ENCODE assay signal across 11 cellular contexts in genomic region chr3:179066058-179066457, GRCh38. TPM values are rescaled to one million over a fixed set of nuclear protein-coding genes. Genes with fewer than 3 reads are reported as not detected.
A peak's percentile ranks its signal among the peaks of the same experiment; 100 is the strongest.
DNase-seq lines count a peak whose midpoint lies in the region; ATAC-seq and TF ChIP-seq lines count a peak whose summit lies in the region.
"Had no signal": no experiment of that assay in that cellular context is flagged by ENCODE, and none has a peak within 500 bp of the region (broad histone marks: within the 10 kb centered on the region; RNA-seq: fewer than 3 reads in every experiment).

No MANE protein-coding gene starts in this region.

- CTCF ChIA-PET in CD4-positive, alpha-beta T cell (lab: Charles Lee): no interaction called here

- no peaks in the 10 kb centered on the region for H3K27me3 ChIP-seq in CD4-positive, alpha-beta T cell (ENCODE audit: control insufficient read depth, insufficient read depth, low read length)
- H3K27me3 ChIP-seq: dorsolateral prefrontal cortex had no signal

- no peaks in the 10 kb centered on the region for H3K27me3 Mint-ChIP-seq in nephron (ENCODE audit: low read depth)
- H3K27me3 Mint-ChIP-seq in CD4-positive, alpha-beta T cell: no peaks in the 10 kb centered on the region

- intact Hi-C loops in Right ventricle myocardium superior (cut with DNase I): no loop called here
- intact Hi-C loops in CD4-positive, alpha-beta T cell (cut with DNase I, micrococcal nuclease): no loop called here

- no peaks in the 10 kb centered on the region for H3K9me3 Mint-ChIP-seq in nephron
- no peaks in the 10 kb centered on the region for H3K9me3 Mint-ChIP-seq in CD4-positive, alpha-beta T cell
- H3K9me3 Mint-ChIP-seq: activated T-cell treated with anti-CD3 and anti-CD28 coated beads, Interleukin-2, amount 50 U/mL, for 72 hours had no signal

- no peak overlapping the region for H3K27ac ChIP-seq in CD4-positive, alpha-beta T cell (ENCODE audit: low read depth, low read length)
- H3K27ac ChIP-seq: dorsolateral prefrontal cortex had no signal

- peak; percentile 64 for ATAC-seq in GM18909 (IDR thresholded peaks at IDR 0.05; ENCODE audit: poor library complexity, unreplicated experiment)
- ATAC-seq in GM21619 (IDR thresholded peaks at IDR 0.05; ENCODE audit: unreplicated experiment): peak; percentile 49
- peak; percentile 51 for ATAC-seq in HG03066 (IDR thresholded peaks at IDR 0.05; ENCODE audit: low read depth, unreplicated experiment)
- no peak for ATAC-seq in Right ventricle myocardium superior (ENCODE audit: poor library complexity)
- no peak for ATAC-seq in CD4-positive, alpha-beta T cell (ENCODE audit: poor library complexity)
- ATAC-seq: activated T-cell treated with anti-CD3 and anti-CD28 coated beads, Interleukin-2, amount 50 U/mL, for 72 hours had no signal

- TF ChIP-seq CTCF in nephron (IDR thresholded peaks at IDR 0.05; ENCODE audit: unreplicated experiment in 3 of 3): no peak
- no peak for TF ChIP-seq CTCF in CD4-positive, alpha-beta T cell (IDR thresholded peaks at IDR 0.05)

- no peak for DNase-seq in MV-4-11 (lab: John Stamatoyannopoulos, UW)
- no peak for DNase-seq in Right ventricle myocardium superior
- DNase-seq in CD4-positive, alpha-beta T cell: no peak
- DNase-seq: activated T-cell treated with anti-CD3 and anti-CD28 coated beads, Interleukin-2, amount 50 U/mL, for 72 hours; dorsolateral prefrontal cortex; mesendoderm; NCI-H2171 had no signal

- peak overlapping the region; percentile 85 to 92 (median 86) for H3K27ac Mint-ChIP-seq in nephron
- no peak overlapping the region for H3K27ac Mint-ChIP-seq in CD4-positive, alpha-beta T cell
- H3K27ac Mint-ChIP-seq: activated T-cell treated with anti-CD3 and anti-CD28 coated beads, Interleukin-2, amount 50 U/mL, for 72 hours had no signal

- H3K4me1 Mint-ChIP-seq in nephron: peaks cover 24% of the 10 kb centered on the region
- H3K4me1 Mint-ChIP-seq in CD4-positive, alpha-beta T cell (ENCODE audit: low read depth): peaks cover 82% of the 10 kb centered on the region

- H3K9me3 ChIP-seq in CD4-positive, alpha-beta T cell (ENCODE audit: control insufficient read depth, low read length): no peaks in the 10 kb centered on the region

- H3K4me3 Mint-ChIP-seq in nephron: peak overlapping the region in 2 of 3 experiments; percentile 36 to 39
- H3K4me3 Mint-ChIP-seq in CD4-positive, alpha-beta T cell: no peak overlapping the region
- H3K4me3 Mint-ChIP-seq: activated T-cell treated with anti-CD3 and anti-CD28 coated beads, Interleukin-2, amount 50 U/mL, for 72 hours had no signal

- peaks cover 27% of the 10 kb centered on the region for H3K36me3 Mint-ChIP-seq in nephron (ENCODE audit: low read depth)
- peaks cover 71% of the 10 kb centered on the region for H3K36me3 Mint-ChIP-seq in CD4-positive, alpha-beta T cell (ENCODE audit: low read depth)

- POLR2A ChIA-PET in CD4-positive, alpha-beta T cell (lab: Charles Lee): no interaction called here

RNA-seq across cellular contexts. Expression of gene ZMAT3, which starts 5.6 kb away (rescaled TPM):
- total RNA-seq in Right ventricle myocardium superior: 12.9 TPM
- total RNA-seq in CD4-positive, alpha-beta T cell: 10 to 100 TPM; 10.2 to 13.0 TPM

Comparison
In these comparisons a context has a peak if more than half of its experiments do, and no peak if none do; other contexts are left out.
1. ATAC-seq: peak in GM18909 (single experiment), GM21619 (single experiment) and HG03066 (single experiment); none in Right ventricle myocardium superior (single experiment) and CD4-positive, alpha-beta T cell (single experiment).